ENCODE assay signal across 23 cellular contexts in genomic region chr1:228240411-228241240, GRCh38.
"Had no signal": no experiment of that assay in that cellular context is flagged by ENCODE, and none has a peak within 500 bp of the region (broad histone marks: within the 10 kb centered on the region; RNA-seq: fewer than 3 reads in every experiment).

No MANE protein-coding gene starts in this region.

- H3K9ac ChIP-seq: parathyroid adenoma had no signal

- ATAC-seq: effector memory CD8-positive, alpha-beta T cell; gastroesophageal sphincter; left lung; mucosa of descending colon; naive thymus-derived CD8-positive, alpha-beta T cell; sciatic nerve; stimulated activated effector memory CD8-positive, alpha-beta T cell treated with anti-CD3 and anti-CD28 coated beads, Interleukin-12 subunit alpha, Interleukin-12 subunit beta, amount 100 ng/mL, for 72 hours had no signal

- H3K4me2 ChIP-seq: hepatocyte had no signal

- H3K9me3 ChIP-seq: thyroid gland had no signal

- FAIRE-seq: kidney had no signal

- H3K27me3 ChIP-seq: heart left ventricle, hepatocyte, left lung, right atrium auricular region, stomach, thyroid gland had no signal

- H2AFZ ChIP-seq: hepatocyte, parathyroid adenoma had no signal

- DNase-seq: cerebellar nuclear complex; cortex of kidney; effector memory CD8-positive, alpha-beta T cell; foreskin fibroblast; heart left ventricle; kidney; left cardiac atrium; left lung; mesenchymal stem cell; mucosa of descending colon; naive thymus-derived CD8-positive, alpha-beta T cell; stimulated activated CD4-positive, alpha-beta T cell treated with anti-CD3 and anti-CD28 coated beads, Interleukin-2, amount 100 ng/mL, for 24 hours; stimulated activated CD4-positive, alpha-beta T cell treated with anti-CD3 and anti-CD28 coated beads, Interleukin-4, amount 100 ng/mL, for 24 hours; stimulated activated naive CD4-positive, alpha-beta T cell treated with Interleukin-2 at 50 U/mL for 16 hours; stomach; thyroid gland; trophoblast cell had no signal

- H3K4me1 ChIP-seq: gastroesophageal sphincter, left lung, parathyroid adenoma, stomach, thyroid gland had no signal

- H3K79me2 ChIP-seq: hepatocyte, parathyroid adenoma had no signal

- H3K4me3 ChIP-seq: gastroesophageal sphincter, heart left ventricle, hepatocyte, left lung, mucosa of descending colon, right atrium auricular region, stomach, thyroid gland had no signal

- H3K27ac ChIP-seq: gastroesophageal sphincter, heart left ventricle, hepatocyte, left lung, parathyroid adenoma, right atrium auricular region, stomach, thyroid gland had no signal
